In the genomic region with DNA sequence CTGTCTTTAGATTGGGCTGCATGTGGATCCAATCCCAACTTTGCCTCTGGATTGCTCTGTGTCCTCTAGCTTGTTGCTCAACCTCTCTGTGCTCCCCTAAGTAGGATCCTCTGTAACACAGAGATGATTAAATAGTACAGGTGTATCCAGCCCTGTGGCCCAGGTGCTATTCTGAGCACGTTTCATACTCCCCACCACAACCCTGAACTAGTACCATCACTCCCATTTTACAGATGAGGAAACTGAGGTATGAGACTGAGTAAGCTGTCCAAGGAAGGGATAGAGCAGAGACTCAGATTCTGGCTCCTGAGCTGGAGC, we compare ENCODE assay signal across 1 cellular context.
TF ChIP-seq lines count a peak whose summit lies in the region.

No MANE protein-coding gene starts in this region.

TF ChIP-seq in K562, 482 proteins besides CTCF, POLR2A, EP300 and RAD21:
- TF ChIP-seq, protein P1, sequence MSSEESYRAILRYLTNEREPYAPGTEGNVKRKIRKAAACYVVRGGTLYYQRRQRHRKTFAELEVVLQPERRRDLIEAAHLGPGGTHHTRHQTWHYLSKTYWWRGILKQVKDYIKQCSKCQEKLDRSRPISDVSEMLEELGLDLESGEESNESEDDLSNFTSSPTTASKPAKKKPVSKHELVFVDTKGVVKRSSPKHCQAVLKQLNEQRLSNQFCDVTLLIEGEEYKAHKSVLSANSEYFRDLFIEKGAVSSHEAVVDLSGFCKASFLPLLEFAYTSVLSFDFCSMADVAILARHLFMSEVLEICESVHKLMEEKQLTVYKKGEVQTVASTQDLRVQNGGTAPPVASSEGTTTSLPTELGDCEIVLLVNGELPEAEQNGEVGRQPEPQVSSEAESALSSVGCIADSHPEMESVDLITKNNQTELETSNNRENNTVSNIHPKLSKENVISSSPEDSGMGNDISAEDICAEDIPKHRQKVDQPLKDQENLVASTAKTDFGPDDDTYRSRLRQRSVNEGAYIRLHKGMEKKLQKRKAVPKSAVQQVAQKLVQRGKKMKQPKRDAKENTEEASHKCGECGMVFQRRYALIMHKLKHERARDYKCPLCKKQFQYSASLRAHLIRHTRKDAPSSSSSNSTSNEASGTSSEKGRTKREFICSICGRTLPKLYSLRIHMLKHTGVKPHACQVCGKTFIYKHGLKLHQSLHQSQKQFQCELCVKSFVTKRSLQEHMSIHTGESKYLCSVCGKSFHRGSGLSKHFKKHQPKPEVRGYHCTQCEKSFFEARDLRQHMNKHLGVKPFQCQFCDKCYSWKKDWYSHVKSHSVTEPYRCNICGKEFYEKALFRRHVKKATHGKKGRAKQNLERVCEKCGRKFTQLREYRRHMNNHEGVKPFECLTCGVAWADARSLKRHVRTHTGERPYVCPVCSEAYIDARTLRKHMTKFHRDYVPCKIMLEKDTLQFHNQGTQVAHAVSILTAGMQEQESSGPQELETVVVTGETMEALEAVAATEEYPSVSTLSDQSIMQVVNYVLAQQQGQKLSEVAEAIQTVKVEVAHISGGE (CRISPR knock-in tag; IDR thresholded peaks at IDR 0.05): no peak
- TF ChIP-seq FOXA3 (CRISPR knock-in tag; conservative IDR thresholded peaks at IDR 0.05 in 1 of 2, IDR thresholded peaks at IDR 0.05 in 1 of 2) (no peak), ADNP (tag; IDR thresholded peaks at IDR 0.05) (peak; percentile 54; the same call in 1 of the 2 replicates), RBM25 (IDR thresholded peaks at IDR 0.05; ENCODE audit: low read depth, low read length, severe bottlenecking) (peak; percentile 89), ZFP36 (IDR thresholded peaks at IDR 0.05; ENCODE audit: low read depth, low read length, partially characterized antibody) (peak; percentile 60), SIN3A (IDR thresholded peaks at IDR 0.05; ENCODE audit: borderline replicate concordance in 2 of 2, control insufficient read depth in 1 of 2, low read depth in 2 of 2, low read length in 2 of 2) (no peak), BCOR (IDR thresholded peaks at IDR 0.05) (peak; percentile 85), KDM1A (IDR thresholded peaks at IDR 0.05) (peak; percentile 32 to 39; a peak in 2 of 4 replicates), SMARCA5 (IDR thresholded peaks at IDR 0.05) (0 out of 2 replicates have a peak, but pooled peaks have one; percentile 28), PURB (CRISPR knock-in tag; IDR thresholded peaks at IDR 0.05; ENCODE audit: low read depth) (no peak)
- TF ChIP-seq, protein P2, sequence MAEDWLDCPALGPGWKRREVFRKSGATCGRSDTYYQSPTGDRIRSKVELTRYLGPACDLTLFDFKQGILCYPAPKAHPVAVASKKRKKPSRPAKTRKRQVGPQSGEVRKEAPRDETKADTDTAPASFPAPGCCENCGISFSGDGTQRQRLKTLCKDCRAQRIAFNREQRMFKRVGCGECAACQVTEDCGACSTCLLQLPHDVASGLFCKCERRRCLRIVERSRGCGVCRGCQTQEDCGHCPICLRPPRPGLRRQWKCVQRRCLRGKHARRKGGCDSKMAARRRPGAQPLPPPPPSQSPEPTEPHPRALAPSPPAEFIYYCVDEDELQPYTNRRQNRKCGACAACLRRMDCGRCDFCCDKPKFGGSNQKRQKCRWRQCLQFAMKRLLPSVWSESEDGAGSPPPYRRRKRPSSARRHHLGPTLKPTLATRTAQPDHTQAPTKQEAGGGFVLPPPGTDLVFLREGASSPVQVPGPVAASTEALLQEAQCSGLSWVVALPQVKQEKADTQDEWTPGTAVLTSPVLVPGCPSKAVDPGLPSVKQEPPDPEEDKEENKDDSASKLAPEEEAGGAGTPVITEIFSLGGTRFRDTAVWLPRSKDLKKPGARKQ (CRISPR knock-in tag; IDR thresholded peaks at IDR 0.05): no peak
- TF ChIP-seq, protein P3, sequence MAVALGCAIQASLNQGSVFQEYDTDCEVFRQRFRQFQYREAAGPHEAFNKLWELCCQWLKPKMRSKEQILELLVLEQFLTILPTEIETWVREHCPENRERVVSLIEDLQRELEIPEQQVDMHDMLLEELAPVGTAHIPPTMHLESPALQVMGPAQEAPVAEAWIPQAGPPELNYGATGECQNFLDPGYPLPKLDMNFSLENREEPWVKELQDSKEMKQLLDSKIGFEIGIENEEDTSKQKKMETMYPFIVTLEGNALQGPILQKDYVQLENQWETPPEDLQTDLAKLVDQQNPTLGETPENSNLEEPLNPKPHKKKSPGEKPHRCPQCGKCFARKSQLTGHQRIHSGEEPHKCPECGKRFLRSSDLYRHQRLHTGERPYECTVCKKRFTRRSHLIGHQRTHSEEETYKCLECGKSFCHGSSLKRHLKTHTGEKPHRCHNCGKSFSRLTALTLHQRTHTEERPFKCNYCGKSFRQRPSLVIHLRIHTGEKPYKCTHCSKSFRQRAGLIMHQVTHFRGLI (CRISPR knock-in tag; IDR thresholded peaks at IDR 0.05): no peak
